Comparison of ENCODE assay signal across 19 cellular contexts in genomic region chr2:206418968-206419367, GRCh38. TPM values are rescaled to one million over a fixed set of nuclear protein-coding genes. Genes with fewer than 3 reads are reported as not detected.
DNase-seq lines count a peak whose midpoint lies in the region; ATAC-seq and TF ChIP-seq lines count a peak whose summit lies in the region.
"Had no signal": no experiment of that assay in that cellular context is flagged by ENCODE, and none has a peak within 500 bp of the region (broad histone marks: within the 10 kb centered on the region; RNA-seq: fewer than 3 reads in every experiment).

No MANE protein-coding gene starts in this region.

- H3K79me2 ChIP-seq in mammary epithelial cell (ENCODE audit: insufficient read depth, low read length), result no peaks in the 10 kb centered on the region

- DNase-seq in mammary epithelial cell (peak; percentile 41), breast epithelium (ENCODE audit: low spot score in 2 of 2) (no peak), foreskin keratinocyte (peak; percentile 19 to 25), DMS53 treated with DMSO at 0.1 percent for 48 hours (lab: John Stamatoyannopoulos, UW; ENCODE audit: unreplicated experiment) (no peak), UCSD-AML1 (lab: John Stamatoyannopoulos, UW; ENCODE audit: unreplicated experiment) (no peak), amygdala (lab: John Stamatoyannopoulos, UW) (no peak)
- DNase-seq: Caco-2; CD4-positive, CD25-positive, alpha-beta regulatory T cell; CD8-positive, alpha-beta T cell; DMS79 treated with DMSO at 0.1 percent for 48 hours; GF-D8; HFFc6 had no signal

- H2AFZ ChIP-seq in mammary epithelial cell (ENCODE audit: low read depth, low read length), result peak overlapping the region; percentile 48
- H2AFZ ChIP-seq: GM23338 had no signal

- BruUV-seq in mammary epithelial cell (replicated peaks; lab: Mats Ljungman, UMichigan), result no TSS peak

- H3K36me3 ChIP-seq in mammary epithelial cell (ENCODE audit: insufficient read depth, low read length) (no peaks in the 10 kb centered on the region), breast epithelium (no peaks in the 10 kb centered on the region), esophagus (ENCODE audit: control insufficient read depth in 2 of 2, insufficient read depth in 2 of 2, low read length in 1 of 2) (no peaks in the 10 kb centered on the region)
- H3K36me3 ChIP-seq: BLaER1, HAP-1 had no signal

- no peak overlapping the region for H3K4me3 ChIP-seq in mammary epithelial cell (replicated peaks in 1 of 3; ENCODE audit: insufficient read depth in 1 of 3, low read depth in 2 of 3, low read length in 3 of 3)
- H3K4me3 ChIP-seq in breast epithelium, result no peak overlapping the region
- H3K4me3 ChIP-seq in esophagus (ENCODE audit: low read depth in 1 of 2, low read length in 2 of 2), result no peak overlapping the region
- H3K4me3 ChIP-seq: BLaER1, GM23338, HAP-1 had no signal

- H3K27me3 ChIP-seq in mammary epithelial cell (ENCODE audit: insufficient read depth, low read length), result no peaks in the 10 kb centered on the region
- H3K27me3 ChIP-seq in breast epithelium, result no peaks in the 10 kb centered on the region
- H3K27me3 ChIP-seq in esophagus (ENCODE audit: control insufficient read depth in 1 of 2, insufficient read depth in 2 of 2, low read length in 2 of 2), result peaks cover 0 to 2% of the 10 kb centered on the region in 2 donors
- H3K27me3 ChIP-seq in foreskin keratinocyte, result peaks cover 8% of the 10 kb centered on the region
- H3K27me3 ChIP-seq: BLaER1 had no signal

- H3K9ac ChIP-seq in mammary epithelial cell (ENCODE audit: insufficient read depth, low read length), result no peak overlapping the region
- H3K9ac ChIP-seq: BLaER1 had no signal

- no peaks in the 10 kb centered on the region for H3K4me1 ChIP-seq in mammary epithelial cell (ENCODE audit: insufficient read depth, low read length)
- no peaks in the 10 kb centered on the region for H3K4me1 ChIP-seq in breast epithelium
- no peaks in the 10 kb centered on the region for H3K4me1 ChIP-seq in esophagus (ENCODE audit: control insufficient read depth in 2 of 2, insufficient read depth in 2 of 2, low read length in 1 of 2)
- H3K4me1 ChIP-seq in foreskin keratinocyte, result no peaks in the 10 kb centered on the region
- H3K4me1 ChIP-seq: BLaER1, Caco-2, HAP-1 had no signal

- H3K27ac ChIP-seq in mammary epithelial cell (ENCODE audit: insufficient read depth, low read depth, low read length) (no peak overlapping the region), breast epithelium (no peak overlapping the region), esophagus (ENCODE audit: low read depth in 2 of 2, low read length in 1 of 2) (peak overlapping the region; percentile 4 to 76), foreskin keratinocyte (no peak overlapping the region)
- H3K27ac ChIP-seq: 22Rv1, BLaER1, C4-2B had no signal

- no peak for ATAC-seq in foreskin keratinocyte
- no peak for ATAC-seq in HG03108 (IDR thresholded peaks at IDR 0.05; ENCODE audit: unreplicated experiment)
- ATAC-seq: CD8-positive, alpha-beta T cell; GM23338 had no signal

- in situ Hi-C loops in mammary epithelial cell (cut with MboI; ENCODE audit: low sequenced_read_pairs in 2 of 2), result no loop called here

- no peaks in the 10 kb centered on the region for H4K20me1 ChIP-seq in mammary epithelial cell (ENCODE audit: insufficient read depth, low read length)
- H4K20me1 ChIP-seq: BLaER1 had no signal

- H3K9me3 ChIP-seq in mammary epithelial cell (replicated peaks; ENCODE audit: insufficient read depth, low read length), result no peaks in the 10 kb centered on the region
- H3K9me3 ChIP-seq in breast epithelium, result peaks cover 0 to 5% of the 10 kb centered on the region in 2 donors
- no peaks in the 10 kb centered on the region for H3K9me3 ChIP-seq in esophagus (ENCODE audit: control insufficient read depth in 2 of 2, insufficient read depth in 1 of 2, low read depth in 1 of 2, low read length in 1 of 2)
- H3K9me3 ChIP-seq: Caco-2, HAP-1 had no signal

- no peak for TF ChIP-seq POLR2A in breast epithelium (IDR thresholded peaks at IDR 0.05)

- no peak overlapping the region for H3K4me2 ChIP-seq in mammary epithelial cell (ENCODE audit: insufficient read depth, low read depth, low read length)
- H3K4me2 ChIP-seq: BLaER1, GM23338 had no signal

- dilution Hi-C loops in mammary epithelial cell (cut with HindIII; ENCODE audit: low sequenced_read_pairs), result no loop called here

- intact Hi-C loops in mammary epithelial cell (cut with micrococcal nuclease) (no loop called here), breast epithelium (cut with DNase I; ENCODE audit: low total_unique reads) (no loop called here)

- 5% methylated on average over 2 of the region's 2 CpGs for WGBS in mammary epithelial cell (ENCODE audit: low coverage, missing lambda C conversion rate)
- 45 to 55% methylated on average over 2 of the region's 2 CpGs for WGBS in esophagus, 2 donors

- TF ChIP-seq CTCF in mammary epithelial cell (conservative IDR thresholded peaks at IDR 0.05 in 1 of 2, IDR thresholded peaks at IDR 0.05 in 1 of 2; ENCODE audit: extremely low read depth in 1 of 2, insufficient read depth in 1 of 2, low read depth in 1 of 2, low read length in 2 of 2), result no peak
- TF ChIP-seq CTCF in breast epithelium (IDR thresholded peaks at IDR 0.05), result no peak
- no peak for TF ChIP-seq CTCF in foreskin keratinocyte (conservative IDR thresholded peaks at IDR 0.05)

- CTCF ChIA-PET in mammary epithelial cell (lab: Charles Lee; ENCODE audit: low non-redundant PET), result no interaction called here

RNA-seq across cellular contexts. Expression of gene ADAM23, which starts 24.4 kb away (rescaled TPM):
- total RNA-seq in mammary epithelial cell, result 10 to 100 TPM; 19.0 to 30.1 TPM
- 2.5 TPM for polyA plus RNA-seq in mammary epithelial cell
- polyA minus RNA-seq in mammary epithelial cell, result not detected
- 1 to 10 TPM in 1 of 3 donors, under 1 TPM in 2; 0.48 to 2.5 (median 0.66) TPM for total RNA-seq in breast epithelium
- 1 to 10 TPM; 1.6 to 2.3 TPM for polyA plus RNA-seq in esophagus
- 0.28 and 0.31 TPM in 2 replicates for total RNA-seq in foreskin keratinocyte
- 0.11 and 0.27 TPM in 2 replicates for polyA plus RNA-seq in foreskin keratinocyte

Comparison
In these comparisons a context has a peak if more than half of its experiments do, and no peak if none do; other contexts are left out.
1. DNase-seq: peak in mammary epithelial cell (single experiment) and foreskin keratinocyte (2 of 2); none in breast epithelium (0 of 2), DMS53 treated with DMSO at 0.1 percent for 48 hours (single experiment), UCSD-AML1 (single experiment) and amygdala (0 of 56).
2. RNA of gene ADAM23, which starts 24.4 kb away (total RNA-seq): 19.0 to 30.1 TPM in mammary epithelial cell; 0.48 to 2.5 TPM in breast epithelium and 0.28 to 0.31 TPM in foreskin keratinocyte; every median in the first group is over 4 times any median in the second.
3. H3K27ac ChIP-seq: peak in esophagus (2 of 2); none in mammary epithelial cell (single experiment), breast epithelium (0 of 2) and foreskin keratinocyte (single experiment).